Comparison of ENCODE assay signal across 14 cellular contexts in genomic region chr1:29272171-29272907, GRCh38. TPM values are rescaled to one million over a fixed set of nuclear protein-coding genes. Genes with fewer than 3 reads are reported as not detected.
DNase-seq lines count a peak whose midpoint lies in the region; ATAC-seq and TF ChIP-seq lines count a peak whose summit lies in the region.
"Had no signal": no experiment of that assay in that cellular context is flagged by ENCODE, and none has a peak within 500 bp of the region (broad histone marks: within the 10 kb centered on the region; RNA-seq: fewer than 3 reads in every experiment).

No MANE protein-coding gene starts in this region.

- H3K36me3 ChIP-seq in mesendoderm (ENCODE audit: control insufficient read depth, insufficient read depth, low read length) (peaks cover 4% of the 10 kb centered on the region), thoracic aorta (peaks cover 4% of the 10 kb centered on the region)

- no CpG with 5 or more reads among the region's 6 CpGs for WGBS in mesendoderm (ENCODE audit: extremely low coverage, insufficient coverage, low lambda C conversion rate)

- H3K4me2 ChIP-seq in mesendoderm (ENCODE audit: low read length), result no peak overlapping the region

- H3K9me3 ChIP-seq in thoracic aorta, result no peaks in the 10 kb centered on the region

- TF ChIP-seq CTCF in thoracic aorta (IDR thresholded peaks at IDR 0.05), result no peak

- H2BK15ac ChIP-seq in mesendoderm (replicated peaks; ENCODE audit: low read depth), result no peak overlapping the region

- H4K8ac ChIP-seq in mesendoderm (ENCODE audit: low read depth, low read length), result no peak overlapping the region

- H4K5ac ChIP-seq in mesendoderm (ENCODE audit: low read length), result no peak overlapping the region

- no peak overlapping the region for H2BK120ac ChIP-seq in mesendoderm (ENCODE audit: low read depth, low read length)

- no peak overlapping the region for H2BK5ac ChIP-seq in mesendoderm (ENCODE audit: low read length)

- H3K79me1 ChIP-seq in mesendoderm (ENCODE audit: low read length), result peaks cover 6% of the 10 kb centered on the region

- peak overlapping the region; percentile 7 for H2AK5ac ChIP-seq in mesendoderm (ENCODE audit: low read length)

- peak overlapping the region; percentile 66 for H3K56ac ChIP-seq in mesendoderm (ENCODE audit: low read length)

- H3K27me3 ChIP-seq in mesendoderm (ENCODE audit: insufficient read depth, low read length, poor library complexity) (no peaks in the 10 kb centered on the region), thoracic aorta (replicated peaks; ENCODE audit: insufficient read depth) (no peaks in the 10 kb centered on the region)

- H3K4ac ChIP-seq in mesendoderm (ENCODE audit: low read depth, low read length), result peak overlapping the region; percentile 70

- peaks cover 2% of the 10 kb centered on the region for H3K79me2 ChIP-seq in mesendoderm (ENCODE audit: control insufficient read depth, insufficient read depth, low read length)

- no peak overlapping the region for H3K23ac ChIP-seq in mesendoderm (ENCODE audit: low read length)

- no peak overlapping the region for H3K9ac ChIP-seq in mesendoderm (ENCODE audit: low read length)

- peak overlapping the region; percentile 65 for H3K18ac ChIP-seq in mesendoderm (ENCODE audit: low read length)

- H3K4me3 ChIP-seq in mesendoderm (ENCODE audit: low read length), result no peak overlapping the region
- H3K4me3 ChIP-seq in thoracic aorta, result peak overlapping the region; percentile 43

- H3K27ac ChIP-seq in mesendoderm (ENCODE audit: low read depth, low read length) (no peak overlapping the region), thoracic aorta (no peak overlapping the region)
- H3K27ac ChIP-seq: WERI-Rb-1 had no signal

- ATAC-seq in thoracic aorta (ENCODE audit: insufficient number of reproducible peaks, low FRiP score, low read depth) (no peak), GM21717 (IDR thresholded peaks at IDR 0.05; ENCODE audit: unreplicated experiment) (no peak), GM19328 (IDR thresholded peaks at IDR 0.05; ENCODE audit: unreplicated experiment) (no peak), GM18517 (IDR thresholded peaks at IDR 0.05; ENCODE audit: unreplicated experiment) (no peak)

- H3K4me1 ChIP-seq in mesendoderm (ENCODE audit: control insufficient read depth, low read depth, low read length) (peaks cover 8% of the 10 kb centered on the region), thoracic aorta (ENCODE audit: control insufficient read depth in 1 of 2, low read depth in 2 of 2) (peaks cover 6 to 13% of the 10 kb centered on the region in 2 donors)

- peak; percentile 1 for DNase-seq in activated effector memory CD4-positive, alpha-beta T cell treated with anti-CD3 and anti-CD28 coated beads, Interleukin-2, amount 50 U/mL, for 16 hours
- no peak for DNase-seq in activated effector memory CD4-positive, alpha-beta T cell treated with Interleukin-2 at 50 U/mL for 16 hours
- peak; percentile 25 for DNase-seq in astrocyte of the hippocampus (ENCODE audit: low read depth, low spot score)
- DNase-seq in mesendoderm, result no peak
- DNase-seq in thoracic aorta (ENCODE audit: low spot score), result no peak
- DNase-seq: activated naive CD4-positive, alpha-beta T cell; CD4-positive, alpha-beta memory T cell; Kasumi-1; NCI-H146; NCI-H510A had no signal

RNA-seq across cellular contexts. Expression of gene PTPRU, which starts 36.0 kb away (rescaled TPM):
- 25.6 TPM for polyA plus RNA-seq in mesendoderm (2013, experiment 1 of 2)
- 25.8 TPM for polyA plus RNA-seq in mesendoderm (2013, experiment 2 of 2)
- 10 to 100 TPM; 28.7 to 47.8 TPM for total RNA-seq in thoracic aorta
- polyA plus RNA-seq: CD4-positive, alpha-beta memory T cell had no signal

RNA-seq across cellular contexts. Expression of gene MECR, which starts 41.6 kb away (rescaled TPM):
- 21.4 TPM for polyA plus RNA-seq in mesendoderm (2013, experiment 1 of 2)
- 23.3 TPM for polyA plus RNA-seq in mesendoderm (2013, experiment 2 of 2)
- total RNA-seq in thoracic aorta, result 10 to 100 TPM in 1 of 2 donors, 1 to 10 TPM in 1; 9.2 to 32.0 TPM

Comparison
In these comparisons a context has a peak if more than half of its experiments do, and no peak if none do; other contexts are left out.
1. DNase-seq: peak in activated effector memory CD4-positive, alpha-beta T cell treated with anti-CD3 and anti-CD28 coated beads, Interleukin-2, amount 50 U/mL, for 16 hours (single experiment) and astrocyte of the hippocampus (single experiment); none in activated effector memory CD4-positive, alpha-beta T cell treated with Interleukin-2 at 50 U/mL for 16 hours (single experiment), mesendoderm (single experiment) and thoracic aorta (single experiment).